ENCODE assay signal across 13 cellular contexts in genomic region chr10:60387531-60387930, GRCh38. TPM values are rescaled to one million over a fixed set of nuclear protein-coding genes. Genes with fewer than 3 reads are reported as not detected.
DNase-seq lines count a peak whose midpoint lies in the region; ATAC-seq and TF ChIP-seq lines count a peak whose summit lies in the region.
"Had no signal": no experiment of that assay in that cellular context is flagged by ENCODE, and none has a peak within 500 bp of the region (broad histone marks: within the 10 kb centered on the region; RNA-seq: fewer than 3 reads in every experiment).

No MANE protein-coding gene starts in this region.

- peaks cover 0 to 5% of the 10 kb centered on the region in 2 donors for H3K27me3 Mint-ChIP-seq in stimulated activated naive B cell treated with anti-CD40 and anti-IgM and Interleukin-4, amounts not matched to agents 10 μg/mL and 1 μg/mL and 100 μg/mL, for 72 hours
- H3K27me3 Mint-ChIP-seq in T-helper 2 cell treated with Interferon-gamma antibody and Interleukin-4, amounts not matched to agents 5 μg/mL and 100 μg/mL, for 36 hours (ENCODE audit: low read depth) = no peaks in the 10 kb centered on the region
- H3K27me3 Mint-ChIP-seq: activated CD4-positive, alpha-beta memory T cell treated with anti-CD3 and anti-CD28 coated beads, Interleukin-2, amount 10 ng/mL, durations not matched to agents 7 days and 5 days; activated T-helper 17 cell treated with anti-CD3 and anti-CD28 coated beads, Interleukin-2, amount 50 U/mL, for 72 hours had no signal

- no peaks in the 10 kb centered on the region for H3K36me3 Mint-ChIP-seq in stimulated activated naive B cell treated with anti-CD40 and anti-IgM and Interleukin-4, amounts not matched to agents 10 μg/mL and 1 μg/mL and 100 μg/mL, for 72 hours
- H3K36me3 Mint-ChIP-seq in T-helper 2 cell treated with Interferon-gamma antibody and Interleukin-4, amounts not matched to agents 5 μg/mL and 100 μg/mL, for 36 hours (ENCODE audit: low read depth) = no peaks in the 10 kb centered on the region

- H3K4me3 ChIP-seq in kidney epithelial cell (ENCODE audit: low read depth, low read length) = no peak overlapping the region
- H3K4me3 ChIP-seq: K562 had no signal

- no peaks in the 10 kb centered on the region for H3K27me3 ChIP-seq in kidney epithelial cell (ENCODE audit: control insufficient read depth, insufficient read depth, low read length)

- peak in 2 of 3 experiments; percentile 27 to 71 for DNase-seq in NCI-H1417 (lab: John Stamatoyannopoulos, UW)
- no peak for DNase-seq in NCI-H1417 treated with DMSO at 0.1 percent for 48 hours (lab: John Stamatoyannopoulos, UW)
- peak; percentile 57 for DNase-seq in NCI-H774 (lab: John Stamatoyannopoulos, UW)
- peak; percentile 18 for DNase-seq in kidney epithelial cell (ENCODE audit: low read depth)
- DNase-seq in stimulated activated naive B cell treated with anti-CD40 and anti-IgM and Interleukin-4, amounts not matched to agents 10 μg/mL and 1 μg/mL and 100 μg/mL, for 72 hours = no peak
- no peak for DNase-seq in T-helper 2 cell treated with Interferon-gamma antibody and Interleukin-4, amounts not matched to agents 5 μg/mL and 100 μg/mL, for 36 hours (ENCODE audit: low spot score)
- DNase-seq in amniotic stem cell (lab: John Stamatoyannopoulos, UW) = no peak
- no peak for DNase-seq in KG1 (lab: John Stamatoyannopoulos, UW)
- DNase-seq: 8988T; activated CD4-positive, alpha-beta memory T cell treated with anti-CD3 and anti-CD28 coated beads, Interleukin-2, amount 10 ng/mL, durations not matched to agents 7 days and 5 days; NCI-H1436 treated with DMSO at 0.1 percent for 48 hours had no signal

- peaks cover 18 to 22% of the 10 kb centered on the region in 2 donors for H3K4me1 Mint-ChIP-seq in stimulated activated naive B cell treated with anti-CD40 and anti-IgM and Interleukin-4, amounts not matched to agents 10 μg/mL and 1 μg/mL and 100 μg/mL, for 72 hours
- H3K4me1 Mint-ChIP-seq in T-helper 2 cell treated with Interferon-gamma antibody and Interleukin-4, amounts not matched to agents 5 μg/mL and 100 μg/mL, for 36 hours (ENCODE audit: low read depth) = peaks cover 9% of the 10 kb centered on the region

- no peak overlapping the region for H3K27ac Mint-ChIP-seq in stimulated activated naive B cell treated with anti-CD40 and anti-IgM and Interleukin-4, amounts not matched to agents 10 μg/mL and 1 μg/mL and 100 μg/mL, for 72 hours
- H3K27ac Mint-ChIP-seq in T-helper 2 cell treated with Interferon-gamma antibody and Interleukin-4, amounts not matched to agents 5 μg/mL and 100 μg/mL, for 36 hours = no peak overlapping the region
- H3K27ac Mint-ChIP-seq: activated CD4-positive, alpha-beta memory T cell treated with anti-CD3 and anti-CD28 coated beads, Interleukin-2, amount 10 ng/mL, durations not matched to agents 7 days and 5 days; activated T-helper 17 cell treated with anti-CD3 and anti-CD28 coated beads, Interleukin-2, amount 50 U/mL, for 72 hours had no signal

- H3K9me3 Mint-ChIP-seq in stimulated activated naive B cell treated with anti-CD40 and anti-IgM and Interleukin-4, amounts not matched to agents 10 μg/mL and 1 μg/mL and 100 μg/mL, for 72 hours = no peaks in the 10 kb centered on the region
- no peaks in the 10 kb centered on the region for H3K9me3 Mint-ChIP-seq in T-helper 2 cell treated with Interferon-gamma antibody and Interleukin-4, amounts not matched to agents 5 μg/mL and 100 μg/mL, for 36 hours
- H3K9me3 Mint-ChIP-seq: activated CD4-positive, alpha-beta memory T cell treated with anti-CD3 and anti-CD28 coated beads, Interleukin-2, amount 10 ng/mL, durations not matched to agents 7 days and 5 days had no signal

- H3K4me3 Mint-ChIP-seq in stimulated activated naive B cell treated with anti-CD40 and anti-IgM and Interleukin-4, amounts not matched to agents 10 μg/mL and 1 μg/mL and 100 μg/mL, for 72 hours = no peak overlapping the region
- no peak overlapping the region for H3K4me3 Mint-ChIP-seq in T-helper 2 cell treated with Interferon-gamma antibody and Interleukin-4, amounts not matched to agents 5 μg/mL and 100 μg/mL, for 36 hours
- H3K4me3 Mint-ChIP-seq: activated CD4-positive, alpha-beta memory T cell treated with anti-CD3 and anti-CD28 coated beads, Interleukin-2, amount 10 ng/mL, durations not matched to agents 7 days and 5 days; activated T-helper 17 cell treated with anti-CD3 and anti-CD28 coated beads, Interleukin-2, amount 50 U/mL, for 72 hours had no signal

- H3K36me3 ChIP-seq in kidney epithelial cell (ENCODE audit: control insufficient read depth, insufficient read depth, low read length) = no peaks in the 10 kb centered on the region

- peak; percentile 55 to 80 for ATAC-seq in stimulated activated naive B cell treated with anti-CD40 and anti-IgM and Interleukin-4, amounts not matched to agents 10 μg/mL and 1 μg/mL and 100 μg/mL, for 72 hours (replicated peaks)
- ATAC-seq: activated T-helper 17 cell treated with anti-CD3 and anti-CD28 coated beads, Interleukin-2, amount 50 U/mL, for 72 hours; K562 had no signal

- no peak for TF ChIP-seq CTCF in kidney epithelial cell (IDR thresholded peaks at IDR 0.05; ENCODE audit: insufficient read depth, low read length, poor library complexity, severe bottlenecking)

RNA-seq across cellular contexts. Expression of gene ANK3, which starts 2.1 kb away (rescaled TPM):
- 5.1 and 14.8 TPM in 2 replicates for total RNA-seq in kidney epithelial cell

Comparison
In these comparisons a context has a peak if more than half of its experiments do, and no peak if none do; other contexts are left out.
1. DNase-seq: peak in NCI-H1417 (2 of 3), NCI-H774 (single experiment) and kidney epithelial cell (single experiment); none in NCI-H1417 treated with DMSO at 0.1 percent for 48 hours (single experiment), stimulated activated naive B cell treated with anti-CD40 and anti-IgM and Interleukin-4, amounts not matched to agents 10 μg/mL and 1 μg/mL and 100 μg/mL, for 72 hours (single experiment), T-helper 2 cell treated with Interferon-gamma antibody and Interleukin-4, amounts not matched to agents 5 μg/mL and 100 μg/mL, for 36 hours (single experiment), amniotic stem cell (single experiment) and KG1 (single experiment).